ENCODE assay signal across 9 cellular contexts in the genomic region with DNA sequence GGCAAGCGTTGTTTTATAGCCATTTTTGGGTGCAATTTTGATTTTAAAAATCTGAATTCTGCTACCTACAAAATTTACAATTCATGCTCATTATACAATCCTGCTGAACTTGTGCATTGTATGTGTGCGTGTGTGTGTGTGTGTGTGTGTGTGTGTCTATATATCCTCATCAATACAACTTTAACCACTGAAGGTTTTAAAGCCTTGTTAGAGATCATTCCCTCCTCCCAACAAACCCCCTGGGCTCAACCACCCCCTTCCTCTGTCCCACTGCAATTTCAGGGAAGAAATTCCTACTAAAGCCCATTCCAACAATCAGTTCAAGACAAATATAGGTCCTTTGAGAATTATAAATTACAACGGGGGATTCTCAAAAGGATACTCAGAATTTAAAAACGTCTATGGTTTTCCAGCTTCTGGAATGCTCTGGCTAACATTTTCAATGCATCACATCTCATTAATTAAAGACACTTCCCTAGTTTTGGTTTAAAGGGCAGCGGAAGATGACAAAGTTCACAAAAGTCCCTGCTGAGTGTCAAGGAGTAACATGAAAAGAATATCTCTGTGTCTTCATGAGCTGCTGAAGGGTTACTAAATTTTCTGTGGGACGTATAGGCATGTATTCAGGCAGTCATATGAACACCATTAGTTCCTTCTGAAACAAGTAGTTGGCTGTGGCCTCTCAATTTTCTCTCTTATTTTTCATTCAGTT. TPM values are rescaled to one million over a fixed set of nuclear protein-coding genes. Genes with fewer than 3 reads are reported as not detected.
DNase-seq lines count a peak whose midpoint lies in the region; ATAC-seq and TF ChIP-seq lines count a peak whose summit lies in the region.
"Had no signal": no experiment of that assay in that cellular context is flagged by ENCODE, and none has a peak within 500 bp of the region (broad histone marks: within the 10 kb centered on the region; RNA-seq: fewer than 3 reads in every experiment).

No MANE protein-coding gene starts in this region.

- ATAC-seq in activated CD4-positive, alpha-beta T cell treated with anti-CD3 and anti-CD28 coated beads for 36 hours = peak; percentile 19
- no peak for ATAC-seq in activated naive CD8-positive, alpha-beta T cell treated with anti-CD3 and anti-CD28 coated beads, Interleukin-2, amount 10 ng/mL, durations not matched to agents 7 days and 5 days (ENCODE audit: low read depth)
- ATAC-seq in thoracic aorta (ENCODE audit: insufficient number of reproducible peaks, low FRiP score, low read depth) = no peak

- H3K9ac ChIP-seq in iPS-20b (ENCODE audit: low read depth, low read length) = peak overlapping the region; percentile 76; the same call in 1 of the 2 replicates

- POLR2A ChIA-PET in activated CD4-positive, alpha-beta T cell treated with anti-CD3 and anti-CD28 coated beads for 36 hours (lab: Charles Lee) = no interaction called here
- POLR2A ChIA-PET in activated naive CD8-positive, alpha-beta T cell treated with anti-CD3 and anti-CD28 coated beads, Interleukin-2, amount 10 ng/mL, durations not matched to agents 7 days and 5 days (lab: Charles Lee) = interaction anchor here (1.2 kb wide), 1 partner anchor 218 kb away, joined by 8 read pairs; no protein-coding TSS in a partner anchor

- TF ChIP-seq CTCF in thoracic aorta (IDR thresholded peaks at IDR 0.05) = no peak

- H3K4me1 ChIP-seq in iPS-20b (ENCODE audit: insufficient read depth, low read length) = peaks cover 43% of the 10 kb centered on the region; the same call in 1 of the 2 replicates
- H3K4me1 ChIP-seq in thoracic aorta (ENCODE audit: control insufficient read depth in 1 of 2, low read depth in 2 of 2) = peaks cover 0 to 10% of the 10 kb centered on the region in 2 donors

- intact Hi-C loops in activated CD4-positive, alpha-beta T cell treated with anti-CD3 and anti-CD28 coated beads for 36 hours (cut with DNase I, micrococcal nuclease) = no loop called here

- CTCF ChIA-PET in activated CD4-positive, alpha-beta T cell treated with anti-CD3 and anti-CD28 coated beads for 36 hours (lab: Charles Lee) = interaction anchor here (0.6 kb wide), 1 partner anchor 169 kb away, joined by 4 read pairs; no protein-coding TSS in a partner anchor

- no peak for DNase-seq in activated CD4-positive, alpha-beta T cell treated with anti-CD3 and anti-CD28 coated beads for 36 hours
- no peak for DNase-seq in activated CD4-positive, alpha-beta T cell treated with anti-CD3 and anti-CD28 coated beads for 4 hours
- DNase-seq in activated naive CD8-positive, alpha-beta T cell treated with anti-CD3 and anti-CD28 coated beads, Interleukin-2, amount 10 ng/mL, durations not matched to agents 7 days and 5 days = no peak
- DNase-seq in thoracic aorta (ENCODE audit: low spot score) (no peak), SK-N-DZ (ENCODE audit: low spot score) (no peak), SW 1271 (lab: John Stamatoyannopoulos, UW) (no peak), NCI-H2081 treated with DMSO at 0.1 percent for 48 hours (lab: John Stamatoyannopoulos, UW) (no peak)
- DNase-seq: activated effector memory CD4-positive, alpha-beta T cell treated with anti-CD3 and anti-CD28 coated beads, Interleukin-2, amount 50 U/mL, for 16 hours had no signal

- H3K27me3 ChIP-seq in iPS-20b (ENCODE audit: insufficient read depth, low read length) (no peaks in the 10 kb centered on the region), thoracic aorta (replicated peaks; ENCODE audit: insufficient read depth) (no peaks in the 10 kb centered on the region)

- H3K36me3 Mint-ChIP-seq in activated CD4-positive, alpha-beta T cell treated with anti-CD3 and anti-CD28 coated beads for 36 hours (ENCODE audit: low read depth) = no peaks in the 10 kb centered on the region
- no peaks in the 10 kb centered on the region for H3K36me3 Mint-ChIP-seq in activated naive CD8-positive, alpha-beta T cell treated with anti-CD3 and anti-CD28 coated beads, Interleukin-2, amount 10 ng/mL, durations not matched to agents 7 days and 5 days

- H3K27ac ChIP-seq in iPS-20b (ENCODE audit: low read length) (peak overlapping the region; percentile 32), thoracic aorta (no peak overlapping the region)

- H3K36me3 ChIP-seq in iPS-20b (ENCODE audit: insufficient read depth, low read depth, low read length) = no peaks in the 10 kb centered on the region
- H3K36me3 ChIP-seq in thoracic aorta = no peaks in the 10 kb centered on the region

- no peaks in the 10 kb centered on the region for H3K9me3 Mint-ChIP-seq in activated CD4-positive, alpha-beta T cell treated with anti-CD3 and anti-CD28 coated beads for 36 hours (ENCODE audit: low read depth)
- H3K9me3 Mint-ChIP-seq in activated naive CD8-positive, alpha-beta T cell treated with anti-CD3 and anti-CD28 coated beads, Interleukin-2, amount 10 ng/mL, durations not matched to agents 7 days and 5 days = no peaks in the 10 kb centered on the region

- no peak overlapping the region for H3K27ac Mint-ChIP-seq in activated CD4-positive, alpha-beta T cell treated with anti-CD3 and anti-CD28 coated beads for 36 hours
- H3K27ac Mint-ChIP-seq in activated naive CD8-positive, alpha-beta T cell treated with anti-CD3 and anti-CD28 coated beads, Interleukin-2, amount 10 ng/mL, durations not matched to agents 7 days and 5 days = no peak overlapping the region

- peaks cover 26% of the 10 kb centered on the region for H3K4me1 Mint-ChIP-seq in activated CD4-positive, alpha-beta T cell treated with anti-CD3 and anti-CD28 coated beads for 36 hours
- peaks cover 22% of the 10 kb centered on the region for H3K4me1 Mint-ChIP-seq in activated naive CD8-positive, alpha-beta T cell treated with anti-CD3 and anti-CD28 coated beads, Interleukin-2, amount 10 ng/mL, durations not matched to agents 7 days and 5 days

- H3K27me3 Mint-ChIP-seq in activated CD4-positive, alpha-beta T cell treated with anti-CD3 and anti-CD28 coated beads for 36 hours = peaks cover 5% of the 10 kb centered on the region
- peaks cover 4% of the 10 kb centered on the region for H3K27me3 Mint-ChIP-seq in activated naive CD8-positive, alpha-beta T cell treated with anti-CD3 and anti-CD28 coated beads, Interleukin-2, amount 10 ng/mL, durations not matched to agents 7 days and 5 days

- no peaks in the 10 kb centered on the region for H3K9me3 ChIP-seq in iPS-20b (ENCODE audit: insufficient read depth, low read depth, low read length)
- no peaks in the 10 kb centered on the region for H3K9me3 ChIP-seq in thoracic aorta

- peak overlapping the region; percentile 73 for H3K4me3 Mint-ChIP-seq in activated CD4-positive, alpha-beta T cell treated with anti-CD3 and anti-CD28 coated beads for 36 hours
- peak overlapping the region; percentile 92 for H3K4me3 Mint-ChIP-seq in activated naive CD8-positive, alpha-beta T cell treated with anti-CD3 and anti-CD28 coated beads, Interleukin-2, amount 10 ng/mL, durations not matched to agents 7 days and 5 days

- H3K4me3 ChIP-seq in iPS-20b (ENCODE audit: low read length) (peak overlapping the region; percentile 89), thoracic aorta (peak overlapping the region; percentile 71)

RNA-seq across cellular contexts. Expression of gene SEMA3A, which starts 0.9 kb away (rescaled TPM):
- total RNA-seq in activated CD4-positive, alpha-beta T cell treated with anti-CD3 and anti-CD28 coated beads for 36 hours = 1 to 10 TPM; 1.4 to 1.6 TPM
- total RNA-seq in activated naive CD8-positive, alpha-beta T cell treated with anti-CD3 and anti-CD28 coated beads, Interleukin-2, amount 10 ng/mL, durations not matched to agents 7 days and 5 days = 1 to 10 TPM; 3.2 to 3.3 TPM
- 1 to 10 TPM in 1 of 2 donors, under 1 TPM in 1; 0.68 to 1.1 TPM for total RNA-seq in thoracic aorta
- 3.8 and 5.8 TPM in 2 replicates for polyA plus RNA-seq in SK-N-DZ (2014; cell fraction: cytosol; rRNA removed)
- polyA plus RNA-seq in SK-N-DZ (2014; cell fraction: nucleus; rRNA removed) = 3.2 and 4.4 TPM in 2 replicates
